Comparison of ENCODE assay signal across 26 cellular contexts in the genomic region with DNA sequence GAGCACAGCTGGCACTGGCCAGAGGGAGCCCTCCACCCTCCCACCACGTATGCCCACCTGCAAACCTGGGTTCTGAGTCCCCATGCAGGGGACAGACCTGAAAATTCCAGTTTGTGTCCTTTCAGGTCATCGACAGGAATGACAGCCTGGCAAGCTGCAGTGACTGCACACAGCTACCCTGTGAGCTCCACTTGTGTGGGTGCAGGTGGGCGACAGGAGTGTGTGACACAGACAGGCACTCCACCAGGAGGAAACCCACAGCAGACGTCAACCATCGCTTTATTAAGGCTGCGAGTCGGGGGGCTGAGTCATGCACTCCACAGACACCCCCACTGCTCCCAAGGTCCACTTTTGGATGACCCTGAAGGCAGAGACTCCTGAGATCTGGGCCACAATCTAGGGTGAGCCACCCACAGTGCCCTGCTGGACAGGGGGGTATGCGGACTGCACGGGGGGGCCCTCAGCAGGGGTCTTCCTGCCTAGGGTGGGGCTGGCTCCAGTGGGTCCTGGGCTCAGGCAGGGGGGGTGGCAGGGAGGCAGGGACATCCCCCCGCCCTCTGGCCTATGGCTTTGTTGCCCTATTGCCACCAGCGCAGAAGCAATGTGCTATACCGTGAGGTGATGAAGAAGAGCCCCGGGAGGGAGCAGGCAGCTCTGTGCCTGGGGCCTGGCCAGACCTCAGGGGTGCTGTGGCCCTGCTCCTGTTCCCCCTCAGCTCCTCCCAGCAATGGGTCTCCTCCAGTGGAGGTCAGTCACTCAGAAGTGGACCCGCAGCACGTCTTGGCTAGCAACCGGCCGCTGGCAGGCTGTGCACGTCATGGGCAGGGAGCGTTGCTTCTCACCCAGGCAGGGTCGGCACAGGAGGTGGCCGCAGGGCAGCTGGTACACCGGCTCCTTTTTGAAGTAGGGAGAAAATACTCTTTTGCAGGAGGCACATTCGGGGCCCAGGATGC. TPM values are rescaled to one million over a fixed set of nuclear protein-coding genes. Genes with fewer than 3 reads are reported as not detected.
"Had no signal": no experiment of that assay in that cellular context is flagged by ENCODE, and none has a peak within 500 bp of the region (broad histone marks: within the 10 kb centered on the region; RNA-seq: fewer than 3 reads in every experiment).

No MANE protein-coding gene starts in this region.

- H3K4me3 ChIP-seq: ascending aorta, colonic mucosa, esophagus squamous epithelium, gastrocnemius medialis, ovary, testis, uterus had no signal

- H3K27ac Mint-ChIP-seq: activated CD4-positive, alpha-beta memory T cell treated with anti-CD3 and anti-CD28 coated beads, Interleukin-2, amount 10 ng/mL, durations not matched to agents 7 days and 5 days; activated CD4-positive, alpha-beta T cell treated with anti-CD3 and anti-CD28 coated beads, Interleukin-2, amount 10 ng/mL, durations not matched to agents 24 days and 14 days; activated naive CD4-positive, alpha-beta T cell treated with anti-CD3 and anti-CD28 coated beads, Interleukin-2, amount 50 U/mL, for 24 hours; stimulated activated effector memory CD8-positive, alpha-beta T cell treated with anti-CD3 and anti-CD28 coated beads, Interleukin-12 subunit alpha, Interleukin-12 subunit beta, amount 100 ng/mL, for 72 hours had no signal

- ATAC-seq: activated CD4-positive, CD25-positive, alpha-beta regulatory T cell treated with anti-CD3 and anti-CD28 coated beads, Interleukin-2, amount 50 U/mL, for 24 hours; gastrocnemius medialis; left cardiac atrium; sciatic nerve; stimulated activated effector memory CD8-positive, alpha-beta T cell treated with anti-CD3 and anti-CD28 coated beads, Interleukin-12 subunit alpha, Interleukin-12 subunit beta, amount 100 ng/mL, for 72 hours had no signal

- H3K36me3 ChIP-seq: colonic mucosa, ovary, uterus had no signal

- H3K27me3 ChIP-seq: ascending aorta, brain microvascular endothelial cell, colonic mucosa, esophagus squamous epithelium, gastrocnemius medialis, ovary, testis, uterus had no signal

- H3K27ac ChIP-seq: ascending aorta, brain microvascular endothelial cell, colonic mucosa, esophagus squamous epithelium, gastrocnemius medialis, ovary, testis, uterus, VCaP had no signal

- H3K27me3 Mint-ChIP-seq: activated CD4-positive, alpha-beta memory T cell treated with anti-CD3 and anti-CD28 coated beads, Interleukin-2, amount 10 ng/mL, durations not matched to agents 7 days and 5 days; activated CD4-positive, alpha-beta T cell treated with anti-CD3 and anti-CD28 coated beads, Interleukin-2, amount 10 ng/mL, durations not matched to agents 24 days and 14 days; activated naive CD4-positive, alpha-beta T cell treated with anti-CD3 and anti-CD28 coated beads, Interleukin-2, amount 50 U/mL, for 24 hours; central memory CD8-positive, alpha-beta T cell; naive B cell had no signal

- H3K9me3 Mint-ChIP-seq: activated CD4-positive, alpha-beta memory T cell treated with anti-CD3 and anti-CD28 coated beads, Interleukin-2, amount 10 ng/mL, durations not matched to agents 7 days and 5 days; activated CD4-positive, alpha-beta T cell treated with anti-CD3 and anti-CD28 coated beads, Interleukin-2, amount 10 ng/mL, durations not matched to agents 24 days and 14 days; activated naive CD4-positive, alpha-beta T cell treated with anti-CD3 and anti-CD28 coated beads, Interleukin-2, amount 50 U/mL, for 24 hours; central memory CD8-positive, alpha-beta T cell; naive B cell; stimulated activated effector memory CD8-positive, alpha-beta T cell treated with anti-CD3 and anti-CD28 coated beads, Interleukin-12 subunit alpha, Interleukin-12 subunit beta, amount 100 ng/mL, for 72 hours had no signal

- H3K4me1 Mint-ChIP-seq: activated CD4-positive, alpha-beta memory T cell treated with anti-CD3 and anti-CD28 coated beads, Interleukin-2, amount 10 ng/mL, durations not matched to agents 7 days and 5 days; activated CD4-positive, alpha-beta T cell treated with anti-CD3 and anti-CD28 coated beads, Interleukin-2, amount 10 ng/mL, durations not matched to agents 24 days and 14 days; central memory CD8-positive, alpha-beta T cell; stimulated activated effector memory CD8-positive, alpha-beta T cell treated with anti-CD3 and anti-CD28 coated beads, Interleukin-12 subunit alpha, Interleukin-12 subunit beta, amount 100 ng/mL, for 72 hours had no signal

- H3K4me3 Mint-ChIP-seq: activated CD4-positive, alpha-beta memory T cell treated with anti-CD3 and anti-CD28 coated beads, Interleukin-2, amount 10 ng/mL, durations not matched to agents 7 days and 5 days; activated CD4-positive, alpha-beta T cell treated with anti-CD3 and anti-CD28 coated beads, Interleukin-2, amount 10 ng/mL, durations not matched to agents 24 days and 14 days; activated naive CD4-positive, alpha-beta T cell treated with anti-CD3 and anti-CD28 coated beads, Interleukin-2, amount 50 U/mL, for 24 hours; central memory CD8-positive, alpha-beta T cell; naive B cell; stimulated activated effector memory CD8-positive, alpha-beta T cell treated with anti-CD3 and anti-CD28 coated beads, Interleukin-12 subunit alpha, Interleukin-12 subunit beta, amount 100 ng/mL, for 72 hours had no signal

- H3K9me3 ChIP-seq: ascending aorta, colonic mucosa, esophagus squamous epithelium, gastrocnemius medialis, ovary, testis, uterus had no signal

- H3K4me1 ChIP-seq: ascending aorta, colonic mucosa, esophagus squamous epithelium, gastrocnemius medialis, testis, uterus had no signal

- DNase-seq: activated CD4-positive, alpha-beta memory T cell treated with anti-CD3 and anti-CD28 coated beads, Interleukin-2, amount 10 ng/mL, durations not matched to agents 7 days and 5 days; activated CD4-positive, alpha-beta T cell treated with anti-CD3 and anti-CD28 coated beads, Interleukin-2, amount 10 ng/mL, durations not matched to agents 24 days and 14 days; activated gamma-delta T cell treated with Interleukin-2 at 50 U/mL for 16 hours; brain microvascular endothelial cell; colonic mucosa; esophagus squamous epithelium; gastrocnemius medialis; left cardiac atrium; naive B cell; ovary; small intestine; stimulated activated CD4-positive, alpha-beta T cell treated with anti-CD3 and anti-CD28 coated beads, Interleukin-2, amount 100 ng/mL, for 24 hours; testis; uterus had no signal

RNA-seq across cellular contexts. Expression of gene AVP, which starts 25.1 kb away (rescaled TPM):
- total RNA-seq: activated CD4-positive, alpha-beta memory T cell treated with anti-CD3 and anti-CD28 coated beads, Interleukin-2, amount 10 ng/mL, durations not matched to agents 7 days and 5 days; activated CD4-positive, alpha-beta T cell treated with anti-CD3 and anti-CD28 coated beads, Interleukin-2, amount 10 ng/mL, durations not matched to agents 24 days and 14 days; ascending aorta; colonic mucosa; esophagus squamous epithelium; gastrocnemius medialis; left cardiac atrium; lower leg skin; mucosa of gallbladder; ovary; pulmonary artery endothelial cell; sciatic nerve; T-helper 2 cell treated with Interferon-gamma antibody and Interleukin-4, amounts not matched to agents 100 ng/mL and 5 ng/mL, for 36 hours; uterus had no signal
- polyA plus RNA-seq: neural cell, ovary had no signal

RNA-seq across cellular contexts. Expression of gene OXT, which starts 38.2 kb away (rescaled TPM):
- total RNA-seq: activated CD4-positive, alpha-beta memory T cell treated with anti-CD3 and anti-CD28 coated beads, Interleukin-2, amount 10 ng/mL, durations not matched to agents 7 days and 5 days; activated CD4-positive, alpha-beta T cell treated with anti-CD3 and anti-CD28 coated beads, Interleukin-2, amount 10 ng/mL, durations not matched to agents 24 days and 14 days; ascending aorta; colonic mucosa; esophagus squamous epithelium; lower leg skin; pulmonary artery endothelial cell; sciatic nerve; T-helper 2 cell treated with Interferon-gamma antibody and Interleukin-4, amounts not matched to agents 100 ng/mL and 5 ng/mL, for 36 hours had no signal
- polyA plus RNA-seq: neural cell had no signal
